Comparison of ENCODE assay signal across 8 cellular contexts in genomic region chr2:162318280-162319222, GRCh38. TPM values are rescaled to one million over a fixed set of nuclear protein-coding genes. Genes with fewer than 3 reads are reported as not detected.
DNase-seq lines count a peak whose midpoint lies in the region; ATAC-seq and TF ChIP-seq lines count a peak whose summit lies in the region.

IFIH1 (minus strand) TSS chr2:162318684; CDS start chr2:162318307, 377 bp downstream.

- H2AFZ ChIP-seq in GM23248 = peak within 1 kb of the TSS; percentile 98

- intact Hi-C loops in testis (cut with DNase I; ENCODE audit: low total_unique reads) = no loop called here

- H3K27ac ChIP-seq in GM23248 (peak within 1 kb of the TSS; percentile 33), testis (peak within 1 kb of the TSS; percentile 82 to 91)

- H4K20me1 ChIP-seq in GM23248 (ENCODE audit: insufficient read depth) = no peaks in the 10 kb centered on the region

- peak within 1 kb of the TSS; percentile 85 for H3K4me2 ChIP-seq in GM23248 (ENCODE audit: unreplicated experiment)

- H3K9ac ChIP-seq in ES-I3 (ENCODE audit: low read depth, low read length) (peak within 1 kb of the TSS; percentile 54; the same call in 1 of the 2 replicates), GM23248 (peak within 1 kb of the TSS; percentile 82)

- peaks cover 65% of the 10 kb centered on the region for H3K4me1 Mint-ChIP-seq in activated naive CD4-positive, alpha-beta T cell treated with anti-CD3 and anti-CD28 coated beads, Interleukin-2, amount 50 U/mL, for 24 hours

- H3K4me3 Mint-ChIP-seq in activated naive CD4-positive, alpha-beta T cell treated with anti-CD3 and anti-CD28 coated beads, Interleukin-2, amount 50 U/mL, for 24 hours = peak within 1 kb of the TSS; percentile 96

- H3K79me2 ChIP-seq in GM23248 (ENCODE audit: insufficient read depth) = no peaks in the 10 kb centered on the region

- peaks cover 7% of the 10 kb centered on the region for H3K36me3 Mint-ChIP-seq in activated naive CD4-positive, alpha-beta T cell treated with anti-CD3 and anti-CD28 coated beads, Interleukin-2, amount 50 U/mL, for 24 hours

- 2 to 3% methylated on average over 32 to 45 of the region's 47 CpGs for WGBS in GM23248 (ENCODE audit: low coverage in 1 of 2, low lambda C conversion rate in 2 of 2, missing lambda C conversion rate in 2 of 2), 2 experiments
- whole genome bisulfite sequencing in testis, 2 donors = 0 to 1% methylated on average over 16 to 47 of the region's 47 CpGs

- H3K9me3 ChIP-seq in ES-I3 (ENCODE audit: control insufficient read depth, insufficient read depth, low read length) = no peaks in the 10 kb centered on the region
- no peaks in the 10 kb centered on the region for H3K9me3 ChIP-seq in GM23248 (ENCODE audit: low read depth)
- H3K9me3 ChIP-seq in testis = no peaks in the 10 kb centered on the region

- H3K36me3 ChIP-seq in ES-I3 (ENCODE audit: insufficient read depth, low read length) (no peaks in the 10 kb centered on the region), GM23248 (ENCODE audit: low read depth) (no peaks in the 10 kb centered on the region), testis (ENCODE audit: low read depth, missing control alignments) (no peaks in the 10 kb centered on the region)

- TF ChIP-seq CTCF in omental fat pad (IDR thresholded peaks at IDR 0.05) (no peak), testis (IDR thresholded peaks at IDR 0.05) (peak in 1 of 3 experiments; percentile 18)

- no peak for TF ChIP-seq POLR2A in testis (IDR thresholded peaks at IDR 0.05)

- no peaks in the 10 kb centered on the region for H3F3A ChIP-seq in GM23248 (ENCODE audit: insufficient read depth)

- H3K4me1 ChIP-seq in ES-I3 (ENCODE audit: insufficient read depth, low read length) = 0 out of 2 replicates have a peak, but pooled peaks cover 3% of the 10 kb centered on the region
- no peaks in the 10 kb centered on the region; the same call in 1 of the 2 replicates for H3K4me1 ChIP-seq in GM23248 (ENCODE audit: insufficient read depth)
- H3K4me1 ChIP-seq in testis = no peaks in the 10 kb centered on the region

- ATAC-seq in omental fat pad (ENCODE audit: low FRiP score) = peak; percentile 95

- no peaks in the 10 kb centered on the region for H3K27me3 ChIP-seq in GM23248 (replicated peaks; ENCODE audit: insufficient read depth)
- H3K27me3 ChIP-seq in testis = no peaks in the 10 kb centered on the region

- peak within 1 kb of the TSS; percentile 99 for H3K27ac Mint-ChIP-seq in activated naive CD4-positive, alpha-beta T cell treated with anti-CD3 and anti-CD28 coated beads, Interleukin-2, amount 50 U/mL, for 24 hours

- H3K9me3 Mint-ChIP-seq in activated naive CD4-positive, alpha-beta T cell treated with anti-CD3 and anti-CD28 coated beads, Interleukin-2, amount 50 U/mL, for 24 hours = no peaks in the 10 kb centered on the region

- in situ Hi-C loops in GM23248 (cut with MboI) = loop anchor here (25.0 kb wide), 1 partner anchor 731 kb away; no protein-coding TSS in a partner anchor

- DNase-seq in GM23248 (peak; percentile 94), Kasumi-1 (lab: John Stamatoyannopoulos, UW) (peak; percentile 96 to 98), SKM-1 (lab: John Stamatoyannopoulos, UW; ENCODE audit: unreplicated experiment) (peak; percentile 76), glomerular endothelial cell (ENCODE audit: extremely low read depth, low read depth, low spot score) (peak; percentile 77), omental fat pad (ENCODE audit: low spot score) (peak; percentile 60), testis (peak; percentile 88)

- no peaks in the 10 kb centered on the region for H3K27me3 Mint-ChIP-seq in activated naive CD4-positive, alpha-beta T cell treated with anti-CD3 and anti-CD28 coated beads, Interleukin-2, amount 50 U/mL, for 24 hours

- H3K4me3 ChIP-seq in GM23248 (peak within 1 kb of the TSS; percentile 88), testis (peak within 1 kb of the TSS; percentile 71 to 73)

- no peaks in the 10 kb centered on the region for H3K9me2 ChIP-seq in GM23248 (ENCODE audit: insufficient read depth)

RNA-seq across cellular contexts. Expression of gene IFIH1, which starts in this region (rescaled TPM):
- 1.6 and 2.0 TPM in 2 replicates for total RNA-seq in GM23248 (2014; rRNA removed; shearing (Covaris generic))
- 0.66 and 1.3 TPM in 2 replicates for polyA plus RNA-seq in GM23248 (2016; fragmentation: Nextera tagmentation; extraction: Ambion mirVana)
- 15.8 and 42.4 TPM in 2 replicates for total RNA-seq in glomerular endothelial cell
- total RNA-seq in omental fat pad = 10 to 100 TPM in 3 of 4 donors, 1 to 10 TPM in 1; 7.5 to 36.9 (median 11.4) TPM
- 10 to 100 TPM in 1 of 2 donors, 1 to 10 TPM in 1; 8.2 to 12.8 TPM for total RNA-seq in testis
- polyA plus RNA-seq in testis (ENCODE audit: insufficient read depth, low read depth, low replicate concordance) = 6.0 TPM

Comparison
In these comparisons a context has a peak if more than half of its experiments do, and no peak if none do; other contexts are left out.
1. Peak in every context shown above with its lines: DNase-seq, ATAC-seq, H3K4me3 ChIP-seq and H3K27ac ChIP-seq.